ENCODE assay signal across 10 cellular contexts in the genomic region with DNA sequence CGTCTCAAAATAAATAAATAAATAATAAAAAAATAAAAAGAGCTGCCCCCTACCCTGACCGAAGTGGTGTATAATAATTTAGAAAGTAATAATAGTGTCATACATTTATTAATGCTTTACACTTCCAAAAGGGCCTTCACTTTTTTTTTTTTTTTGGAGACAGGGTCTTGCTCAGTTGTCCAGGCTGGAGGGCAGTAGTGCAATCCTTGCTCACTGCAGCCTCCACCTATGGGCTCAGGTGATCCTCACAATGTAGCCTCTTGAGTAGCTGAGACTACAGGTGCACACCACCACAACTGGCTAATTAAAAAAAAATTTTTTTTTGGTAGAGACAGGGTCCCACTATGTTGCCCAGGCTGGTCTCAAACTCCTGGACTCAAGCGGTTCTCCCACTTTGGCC. TPM values are rescaled to one million over a fixed set of nuclear protein-coding genes. Genes with fewer than 3 reads are reported as not detected.
DNase-seq lines count a peak whose midpoint lies in the region; ATAC-seq and TF ChIP-seq lines count a peak whose summit lies in the region.
"Had no signal": no experiment of that assay in that cellular context is flagged by ENCODE, and none has a peak within 500 bp of the region (broad histone marks: within the 10 kb centered on the region; RNA-seq: fewer than 3 reads in every experiment).

No MANE protein-coding gene starts in this region.

- no peak overlapping the region for H2AFZ ChIP-seq in GM23338

- no peak for ATAC-seq in CD4-positive, CD25-positive, alpha-beta regulatory T cell (ENCODE audit: low read depth in 2 of 2)
- no peak for ATAC-seq in GM23338
- ATAC-seq in activated CD8-positive, alpha-beta T cell treated with anti-CD3 and anti-CD28 coated beads for 36 hours: no peak
- no peak for ATAC-seq in naive B cell (ENCODE audit: low read depth in 2 of 2)
- ATAC-seq: foreskin keratinocyte had no signal

- no peak for TF ChIP-seq CTCF in GM23338 (conservative IDR thresholded peaks at IDR 0.05; ENCODE audit: low read depth in 2 of 2)
- no peak for TF ChIP-seq CTCF in activated CD8-positive, alpha-beta T cell treated with anti-CD3 and anti-CD28 coated beads for 36 hours (IDR thresholded peaks at IDR 0.05)

- peaks cover 4% of the 10 kb centered on the region; the same call in 1 of the 2 replicates for H3F3A ChIP-seq in GM23338 (replicated peaks; ENCODE audit: low read depth)

- H3K27me3 ChIP-seq in CD4-positive, CD25-positive, alpha-beta regulatory T cell (ENCODE audit: control insufficient read depth, insufficient read depth, low read length): no peaks in the 10 kb centered on the region
- no peaks in the 10 kb centered on the region for H3K27me3 ChIP-seq in GM23338 (ENCODE audit: insufficient read depth)
- H3K27me3 ChIP-seq: foreskin keratinocyte had no signal

- DNase-seq in CD4-positive, CD25-positive, alpha-beta regulatory T cell: no peak
- no peak for DNase-seq in GM23338 (ENCODE audit: low spot score)
- no peak for DNase-seq in activated CD8-positive, alpha-beta T cell treated with anti-CD3 and anti-CD28 coated beads for 36 hours
- no peak for DNase-seq in naive B cell
- DNase-seq in ureter (ENCODE audit: low spot score): no peak
- DNase-seq in NCI-H1436 treated with DMSO at 0.1 percent for 48 hours (lab: John Stamatoyannopoulos, UW): no peak
- DNase-seq in HT-29 (ENCODE audit: low spot score): no peak
- DNase-seq: amniotic stem cell, foreskin keratinocyte, NCI-H1930 had no signal

- H3K36me3 ChIP-seq in CD4-positive, CD25-positive, alpha-beta regulatory T cell (ENCODE audit: control insufficient read depth, insufficient read depth, low read length): no peaks in the 10 kb centered on the region
- H3K36me3 ChIP-seq in GM23338 (ENCODE audit: insufficient read depth): 0 out of 2 replicates have a peak, but pooled peaks cover 3% of the 10 kb centered on the region

- H4K20me1 ChIP-seq in GM23338 (replicated peaks; ENCODE audit: insufficient read depth): no peaks in the 10 kb centered on the region

- POLR2A ChIA-PET in activated CD8-positive, alpha-beta T cell treated with anti-CD3 and anti-CD28 coated beads for 36 hours (lab: Charles Lee): interaction anchor here (0.6 to 1.9 kb wide), 2 partner anchors 78 to 821 kb away, joined by 3 to 8 read pairs; partner anchors contain the start of gene DNAJC9

- peak overlapping the region; percentile 22 to 100 (median 83) for H3K4me3 Mint-ChIP-seq in CD4-positive, CD25-positive, alpha-beta regulatory T cell
- H3K4me3 Mint-ChIP-seq in GM23338: peak overlapping the region; percentile 100
- H3K4me3 Mint-ChIP-seq in activated CD8-positive, alpha-beta T cell treated with anti-CD3 and anti-CD28 coated beads for 36 hours: peak overlapping the region; percentile 98
- H3K4me3 Mint-ChIP-seq in naive B cell: peak overlapping the region in 7 of 8 donors; percentile 12 to 100 (median 47)

- H3K9me3 ChIP-seq in CD4-positive, CD25-positive, alpha-beta regulatory T cell (ENCODE audit: control insufficient read depth in 2 of 2, low read length in 2 of 2): no peaks in the 10 kb centered on the region

- intact Hi-C loops in activated CD8-positive, alpha-beta T cell treated with anti-CD3 and anti-CD28 coated beads for 36 hours (cut with micrococcal nuclease): no loop called here

- CTCF ChIA-PET in activated CD8-positive, alpha-beta T cell treated with anti-CD3 and anti-CD28 coated beads for 36 hours (lab: Charles Lee): interaction anchor here (1.3 to 2.3 kb wide), 7 partner anchors 10 to 85 kb away, joined by 3 to 21 read pairs (median 5); partner anchors contain the start of genes NUDT13 and P4HA1

- H3K79me2 ChIP-seq in GM23338 (replicated peaks; ENCODE audit: insufficient read depth): peaks cover 47% of the 10 kb centered on the region

- peaks cover 33% of the 10 kb centered on the region for H3K4me1 ChIP-seq in CD4-positive, CD25-positive, alpha-beta regulatory T cell (ENCODE audit: control insufficient read depth, insufficient read depth, low read length, poor library complexity, severe bottlenecking)
- H3K4me1 ChIP-seq in GM23338 (ENCODE audit: insufficient read depth): 0 out of 2 replicates have a peak, but pooled peaks cover 6% of the 10 kb centered on the region
- H3K4me1 ChIP-seq: foreskin keratinocyte had no signal

- H3K27ac ChIP-seq in CD4-positive, CD25-positive, alpha-beta regulatory T cell (ENCODE audit: insufficient read depth, low read length, poor library complexity, severe bottlenecking): no peak overlapping the region
- no peak overlapping the region; the same call in 1 of the 2 replicates for H3K27ac ChIP-seq in GM23338 (ENCODE audit: low read depth)
- H3K27ac ChIP-seq: foreskin keratinocyte had no signal

- H3K9me2 ChIP-seq in GM23338 (ENCODE audit: insufficient read depth): no peaks in the 10 kb centered on the region

- H3K36me3 Mint-ChIP-seq in CD4-positive, CD25-positive, alpha-beta regulatory T cell: peaks cover 10% of the 10 kb centered on the region
- H3K36me3 Mint-ChIP-seq in GM23338 (ENCODE audit: low read depth) (no peaks in the 10 kb centered on the region; the same call in 2 of the 3 replicates), naive B cell (no peaks in the 10 kb centered on the region)
- H3K36me3 Mint-ChIP-seq in activated CD8-positive, alpha-beta T cell treated with anti-CD3 and anti-CD28 coated beads for 36 hours (ENCODE audit: low read depth): peaks cover 19% of the 10 kb centered on the region

- no peaks in the 10 kb centered on the region for H3K9me3 Mint-ChIP-seq in CD4-positive, CD25-positive, alpha-beta regulatory T cell
- H3K9me3 Mint-ChIP-seq in GM23338 (no peaks in the 10 kb centered on the region; the same call in 2 of the 3 replicates), naive B cell (no peaks in the 10 kb centered on the region)
- no peaks in the 10 kb centered on the region for H3K9me3 Mint-ChIP-seq in activated CD8-positive, alpha-beta T cell treated with anti-CD3 and anti-CD28 coated beads for 36 hours

- no peak overlapping the region for H3K4me3 ChIP-seq in CD4-positive, CD25-positive, alpha-beta regulatory T cell (ENCODE audit: low read depth, low read length)
- H3K4me3 ChIP-seq in GM23338: no peak overlapping the region

- H3K4me2 ChIP-seq in GM23338: no peak overlapping the region

- H3K27me3 Mint-ChIP-seq in CD4-positive, CD25-positive, alpha-beta regulatory T cell: no peaks in the 10 kb centered on the region
- no peaks in the 10 kb centered on the region for H3K27me3 Mint-ChIP-seq in GM23338 (ENCODE audit: insufficient read depth, low read depth, poor library complexity)
- no peaks in the 10 kb centered on the region for H3K27me3 Mint-ChIP-seq in activated CD8-positive, alpha-beta T cell treated with anti-CD3 and anti-CD28 coated beads for 36 hours
- no peaks in the 10 kb centered on the region for H3K27me3 Mint-ChIP-seq in naive B cell

- no peak overlapping the region for H3K27ac Mint-ChIP-seq in CD4-positive, CD25-positive, alpha-beta regulatory T cell
- H3K27ac Mint-ChIP-seq in GM23338: no peak overlapping the region
- no peak overlapping the region for H3K27ac Mint-ChIP-seq in activated CD8-positive, alpha-beta T cell treated with anti-CD3 and anti-CD28 coated beads for 36 hours
- H3K27ac Mint-ChIP-seq in naive B cell: peak overlapping the region in 2 of 6 donors; percentile 44 to 65

- peaks cover 20 to 39% (median 31%) of the 10 kb centered on the region in 4 donors for H3K4me1 Mint-ChIP-seq in CD4-positive, CD25-positive, alpha-beta regulatory T cell
- H3K4me1 Mint-ChIP-seq in GM23338: peaks cover 9% of the 10 kb centered on the region; the same call in 2 of the 3 replicates
- H3K4me1 Mint-ChIP-seq in activated CD8-positive, alpha-beta T cell treated with anti-CD3 and anti-CD28 coated beads for 36 hours (ENCODE audit: low read depth): peaks cover 29% of the 10 kb centered on the region
- peaks cover 30 to 38% (median 35%) of the 10 kb centered on the region in 3 donors for H3K4me1 Mint-ChIP-seq in naive B cell

TF ChIP-seq in GM23338, 12 proteins besides CTCF, POLR2A, EP300 and RAD21 (continues in another document):
- TF ChIP-seq ZNF331 (CRISPR knock-in tag; IDR thresholded peaks at IDR 0.05; ENCODE audit: low read depth) (no peak), NANOG (IDR thresholded peaks at IDR 0.05; ENCODE audit: borderline replicate concordance) (no peak), JUNB (IDR thresholded peaks at IDR 0.05; ENCODE audit: unreplicated experiment) (no peak), CREB1 (CRISPR knock-in tag; IDR thresholded peaks at IDR 0.05; ENCODE audit: low read depth) (no peak), STAT1 (IDR thresholded peaks at IDR 0.05; ENCODE audit: unreplicated experiment) (no peak)

RNA-seq across cellular contexts. Expression of gene FAM149B1, which starts 1.4 kb away (rescaled TPM):
- 10.1 TPM for total RNA-seq in CD4-positive, CD25-positive, alpha-beta regulatory T cell
- polyA plus RNA-seq in CD4-positive, CD25-positive, alpha-beta regulatory T cell: 1 to 10 TPM; 4.9 to 5.9 (median 5.1) TPM
- total RNA-seq in GM23338 (2014; rRNA removed; shearing (Covaris generic)): 11.2 and 13.6 TPM in 2 replicates
- polyA plus RNA-seq in GM23338 (2016; fragmentation: Nextera tagmentation; extraction: Ambion mirVana) (14.7 and 19.3 TPM in 2 replicates), naive B cell (ENCODE audit: low read depth in 6 of 6) (1 to 10 TPM; 5.0 to 6.7 (median 5.8) TPM)
- 10 to 100 TPM; 13.0 to 13.3 TPM for total RNA-seq in activated CD8-positive, alpha-beta T cell treated with anti-CD3 and anti-CD28 coated beads for 36 hours
- 32.9 TPM for total RNA-seq in ureter
- 4.3 and 10.8 TPM in 2 replicates for total RNA-seq in HT-29 (2014; rRNA removed; shearing (Covaris generic))

RNA-seq across cellular contexts. Expression of gene ECD, which starts 1.5 kb away (rescaled TPM):
- total RNA-seq in CD4-positive, CD25-positive, alpha-beta regulatory T cell: 49.1 TPM
- polyA plus RNA-seq in CD4-positive, CD25-positive, alpha-beta regulatory T cell: 10 to 100 TPM; 29.0 to 34.1 (median 30.4) TPM
- 51.5 and 56.6 TPM in 2 replicates for total RNA-seq in GM23338 (2014; rRNA removed; shearing (Covaris generic))
- polyA plus RNA-seq in GM23338 (2016; fragmentation: Nextera tagmentation; extraction: Ambion mirVana) (25.6 and 37.8 TPM in 2 replicates), naive B cell (ENCODE audit: low read depth in 6 of 6) (10 to 100 TPM; 25.5 to 32.3 (median 28.5) TPM)
- 10 to 100 TPM; 31.8 to 33.9 TPM for total RNA-seq in activated CD8-positive, alpha-beta T cell treated with anti-CD3 and anti-CD28 coated beads for 36 hours
- total RNA-seq in ureter: 39.1 TPM
- total RNA-seq in HT-29 (2014; rRNA removed; shearing (Covaris generic)): 20.9 and 24.9 TPM in 2 replicates

RNA-seq across cellular contexts. Expression of gene NUDT13, which starts 59.1 kb away (rescaled TPM):
- 1.8 TPM for total RNA-seq in CD4-positive, CD25-positive, alpha-beta regulatory T cell
- polyA plus RNA-seq in CD4-positive, CD25-positive, alpha-beta regulatory T cell: under 1 TPM; 0.49 to 0.79 (median 0.70) TPM
- total RNA-seq in GM23338 (2014; rRNA removed; shearing (Covaris generic)): 1.4 and 4.3 TPM in 2 replicates
- 2.2 and 3.6 TPM in 2 replicates for polyA plus RNA-seq in GM23338 (2016; fragmentation: Nextera tagmentation; extraction: Ambion mirVana)
- 1 to 10 TPM; 2.3 to 2.4 TPM for total RNA-seq in activated CD8-positive, alpha-beta T cell treated with anti-CD3 and anti-CD28 coated beads for 36 hours
- polyA plus RNA-seq in naive B cell (ENCODE audit: low read depth in 6 of 6): 1 to 10 TPM in 5 of 6 donors, not detected in 1; 1.4 to 2.4 (median 1.8) TPM
- total RNA-seq in ureter: 2.5 TPM
- 1.5 and 2.7 TPM in 2 replicates for total RNA-seq in HT-29 (2014; rRNA removed; shearing (Covaris generic))

Comparison
In these comparisons a context has a peak if more than half of its experiments do, and no peak if none do; other contexts are left out.
1. H3K4me3 Mint-ChIP-seq: peak in every context shown above with its lines; median percentile 100 in GM23338; 98 in activated CD8-positive, alpha-beta T cell treated with anti-CD3 and anti-CD28 coated beads for 36 hours; 83 in CD4-positive, CD25-positive, alpha-beta regulatory T cell; 47 in naive B cell.